ENCODE assay signal across 11 cellular contexts in genomic region chr17:39094607-39095308, GRCh38. TPM values are rescaled to one million over a fixed set of nuclear protein-coding genes. Genes with fewer than 3 reads are reported as not detected.
A peak's percentile ranks its signal among the peaks of the same experiment; 100 is the strongest.
DNase-seq lines count a peak whose midpoint lies in the region; ATAC-seq and TF ChIP-seq lines count a peak whose summit lies in the region.
"Had no signal": no experiment of that assay in that cellular context is flagged by ENCODE, and none has a peak within 500 bp of the region (broad histone marks: within the 10 kb centered on the region; RNA-seq: fewer than 3 reads in every experiment).

No MANE protein-coding gene starts in this region.

- H3K9me3 ChIP-seq in gastroesophageal sphincter (no peaks in the 10 kb centered on the region), thymus (ENCODE audit: control insufficient read depth) (no peaks in the 10 kb centered on the region)
- H3K9me3 ChIP-seq: SK-N-SH had no signal

- no peak for TF ChIP-seq EP300 in gastroesophageal sphincter (IDR thresholded peaks at IDR 0.05)

- no peak for TF ChIP-seq CTCF in activated CD8-positive, alpha-beta T cell treated with anti-CD3 and anti-CD28 coated beads for 36 hours (IDR thresholded peaks at IDR 0.05)
- TF ChIP-seq CTCF in gastroesophageal sphincter (IDR thresholded peaks at IDR 0.05), result no peak

- intact Hi-C loops in activated CD8-positive, alpha-beta T cell treated with anti-CD3 and anti-CD28 coated beads for 36 hours (cut with micrococcal nuclease), result no loop called here

- 63% methylated on average over 5 to 7 of the region's 8 CpGs for WGBS in gastroesophageal sphincter (ENCODE audit: low coverage in 1 of 2), 2 donors
- WGBS in thymus, result 42% methylated on average over 8 of the region's 8 CpGs

- H3K4me3 ChIP-seq in gastroesophageal sphincter, result no peak overlapping the region
- H3K4me3 ChIP-seq in thymus (ENCODE audit: low read length), result no peak overlapping the region

- peaks cover 0 to 56% (median 13%) of the 10 kb centered on the region in 3 donors for H3K4me1 ChIP-seq in gastroesophageal sphincter
- peaks cover 61% of the 10 kb centered on the region for H3K4me1 ChIP-seq in thymus (ENCODE audit: control insufficient read depth, insufficient read depth, low read length)

- H3K27ac ChIP-seq in gastroesophageal sphincter (peak overlapping the region in 3 of 4 donors; percentile 3 to 59 (median 17)), thymus (ENCODE audit: low read depth) (peak overlapping the region; percentile 76)

- peak; percentile 16 for DNase-seq in activated naive CD4-positive, alpha-beta T cell treated with Interleukin-2 at 50 U/mL for 16 hours
- no peak for DNase-seq in activated naive CD4-positive, alpha-beta T cell (lab: John Stamatoyannopoulos, UW)
- peak; percentile 79 for DNase-seq in activated CD8-positive, alpha-beta T cell treated with anti-CD3 and anti-CD28 coated beads for 36 hours
- DNase-seq in NCI-H2196 treated with DMSO at 0.1 percent for 48 hours (lab: John Stamatoyannopoulos, UW; ENCODE audit: unreplicated experiment) (no peak), SIG-M5 treated with dmso at 0.1 percent for 504 hours (lab: John Stamatoyannopoulos, UW; ENCODE audit: unreplicated experiment) (no peak), NCI-H2227 (lab: John Stamatoyannopoulos, UW; ENCODE audit: unreplicated experiment) (no peak)
- DNase-seq: amygdala, SK-N-SH had no signal

- H3K27me3 ChIP-seq in gastroesophageal sphincter, result no peaks in the 10 kb centered on the region
- H3K27me3 ChIP-seq in thymus (ENCODE audit: control insufficient read depth, insufficient read depth), result no peaks in the 10 kb centered on the region

- no peak for TF ChIP-seq POLR2A in gastroesophageal sphincter (IDR thresholded peaks at IDR 0.05)

- peak overlapping the region; percentile 86 for H3K27ac Mint-ChIP-seq in activated CD8-positive, alpha-beta T cell treated with anti-CD3 and anti-CD28 coated beads for 36 hours

- peak; percentile 66 for ATAC-seq in activated CD8-positive, alpha-beta T cell treated with anti-CD3 and anti-CD28 coated beads for 36 hours
- ATAC-seq in gastroesophageal sphincter, result no peak

- no peaks in the 10 kb centered on the region for H3K27me3 Mint-ChIP-seq in activated CD8-positive, alpha-beta T cell treated with anti-CD3 and anti-CD28 coated beads for 36 hours

- peak overlapping the region; percentile 33 for H3K4me3 Mint-ChIP-seq in activated CD8-positive, alpha-beta T cell treated with anti-CD3 and anti-CD28 coated beads for 36 hours

- POLR2A ChIA-PET in activated CD8-positive, alpha-beta T cell treated with anti-CD3 and anti-CD28 coated beads for 36 hours (lab: Charles Lee), result interaction anchor here (1.6 to 2.0 kb wide), 2 partner anchors 8 to 195 kb away, joined by 6 to 10 read pairs; no protein-coding TSS in a partner anchor

- H3K36me3 ChIP-seq in gastroesophageal sphincter (no peaks in the 10 kb centered on the region), thymus (ENCODE audit: control insufficient read depth, insufficient read depth) (no peaks in the 10 kb centered on the region)

- CTCF ChIA-PET in activated CD8-positive, alpha-beta T cell treated with anti-CD3 and anti-CD28 coated beads for 36 hours (lab: Charles Lee), result interaction anchor here (0.7 to 3.1 kb wide), 4 partner anchors 70 to 141 kb away, joined by 3 to 12 read pairs (median 4); no protein-coding TSS in a partner anchor

- no peaks in the 10 kb centered on the region for H3K9me3 Mint-ChIP-seq in activated CD8-positive, alpha-beta T cell treated with anti-CD3 and anti-CD28 coated beads for 36 hours

- H3K4me1 Mint-ChIP-seq in activated CD8-positive, alpha-beta T cell treated with anti-CD3 and anti-CD28 coated beads for 36 hours (ENCODE audit: low read depth), result peaks cover 73% of the 10 kb centered on the region

- H3K36me3 Mint-ChIP-seq in activated CD8-positive, alpha-beta T cell treated with anti-CD3 and anti-CD28 coated beads for 36 hours (ENCODE audit: low read depth), result no peaks in the 10 kb centered on the region

RNA-seq across cellular contexts. Expression of gene PLXDC1, which starts 56.7 kb away (rescaled TPM):
- 1 to 10 TPM; 1.7 to 2.4 TPM for total RNA-seq in activated CD8-positive, alpha-beta T cell treated with anti-CD3 and anti-CD28 coated beads for 36 hours
- total RNA-seq in gastroesophageal sphincter, result 10 to 100 TPM in 3 of 4 donors, 1 to 10 TPM in 1; 5.5 to 21.6 (median 17.4) TPM
- 66.4 TPM for polyA plus RNA-seq in thymus
- total RNA-seq: endothelial cell of umbilical vein had no signal

Comparison
In these comparisons a context has a peak if more than half of its experiments do, and no peak if none do; other contexts are left out.
1. DNase-seq: peak in activated naive CD4-positive, alpha-beta T cell treated with Interleukin-2 at 50 U/mL for 16 hours (single experiment) and activated CD8-positive, alpha-beta T cell treated with anti-CD3 and anti-CD28 coated beads for 36 hours (single experiment); none in activated naive CD4-positive, alpha-beta T cell (0 of 4), NCI-H2196 treated with DMSO at 0.1 percent for 48 hours (single experiment), SIG-M5 treated with dmso at 0.1 percent for 504 hours (single experiment) and NCI-H2227 (single experiment).